Comparison of ENCODE assay signal across 8 cellular contexts in genomic region chr1:177181280-177181630, GRCh38. TPM values are rescaled to one million over a fixed set of nuclear protein-coding genes. Genes with fewer than 3 reads are reported as not detected.
A peak's percentile ranks its signal among the peaks of the same experiment; 100 is the strongest.
DNase-seq lines count a peak whose midpoint lies in the region; ATAC-seq and TF ChIP-seq lines count a peak whose summit lies in the region.

No MANE protein-coding gene starts in this region.

- no peaks in the 10 kb centered on the region for H3K36me3 ChIP-seq in CD8-positive, alpha-beta T cell (ENCODE audit: insufficient read depth, low read length)
- no peaks in the 10 kb centered on the region for H3K36me3 ChIP-seq in mesodermal cell (ENCODE audit: control insufficient read depth, insufficient read depth, low read length)

- 5 to 7% methylated on average over 3 to 4 of the region's 13 CpGs for WGBS in mesodermal cell (ENCODE audit: insufficient coverage in 2 of 2), 2 experiments

- H3K27ac ChIP-seq in CD8-positive, alpha-beta T cell (ENCODE audit: low read depth, low read length), result no peak overlapping the region
- H3K27ac ChIP-seq in mesodermal cell (ENCODE audit: low read depth, low read length, severe bottlenecking), result no peak overlapping the region

- H3K4me1 Mint-ChIP-seq in CD8-positive, alpha-beta T cell (ENCODE audit: low read depth), result peaks cover 11% of the 10 kb centered on the region

- no peak overlapping the region for H3K4me3 ChIP-seq in CD8-positive, alpha-beta T cell (ENCODE audit: low read depth, low read length)
- H3K4me3 ChIP-seq in astrocyte of the spinal cord (ENCODE audit: low read depth, low read length), result peak overlapping the region; percentile 17
- peak overlapping the region; percentile 16 for H3K4me3 ChIP-seq in mesodermal cell (ENCODE audit: extremely low read depth, insufficient read depth, low read length, poor library complexity, severe bottlenecking)

- POLR2A ChIA-PET in CD8-positive, alpha-beta T cell (lab: Charles Lee), result no interaction called here
- POLR2A ChIA-PET in HEK293T (lab: Yijun Ruan, JAX), result no interaction called here

- peaks cover 6% of the 10 kb centered on the region for H3K9me3 Mint-ChIP-seq in CD8-positive, alpha-beta T cell

- DNase-seq in CD8-positive, alpha-beta T cell, result no peak
- DNase-seq in HEK293T (ENCODE audit: extremely low spot score) (peak; percentile 14), astrocyte of the spinal cord (ENCODE audit: low read depth, low spot score) (no peak), NCI-H446 (lab: John Stamatoyannopoulos, UW) (no peak), DMS114 treated with DMSO at 0.1 percent for 48 hours (lab: John Stamatoyannopoulos, UW; ENCODE audit: unreplicated experiment) (no peak)
- no peak for DNase-seq in stimulated activated CD8-positive, alpha-beta memory T cell treated with anti-CD3 and anti-CD28 coated beads, Interleukin-4, amount 100 ng/mL, for 48 hours

- no peak overlapping the region for H3K27ac Mint-ChIP-seq in CD8-positive, alpha-beta T cell

- peaks cover 23% of the 10 kb centered on the region for H3K27me3 Mint-ChIP-seq in CD8-positive, alpha-beta T cell (ENCODE audit: low read depth)

- H3K4me3 Mint-ChIP-seq in CD8-positive, alpha-beta T cell, result peak overlapping the region; percentile 33

- TF ChIP-seq CTCF in CD8-positive, alpha-beta T cell (IDR thresholded peaks at IDR 0.05), result peak; percentile 3
- no peak for TF ChIP-seq CTCF in astrocyte of the spinal cord (IDR thresholded peaks at IDR 0.05; ENCODE audit: low read depth, low read length)

- H3K4me1 ChIP-seq in CD8-positive, alpha-beta T cell (ENCODE audit: insufficient read depth, low read length), result no peaks in the 10 kb centered on the region
- H3K4me1 ChIP-seq in mesodermal cell (ENCODE audit: control insufficient read depth, insufficient read depth, low read length, poor library complexity, severe bottlenecking), result no peaks in the 10 kb centered on the region

- CTCF ChIA-PET in CD8-positive, alpha-beta T cell (lab: Charles Lee), result no interaction called here
- CTCF ChIA-PET in HEK293T (lab: Yijun Ruan, JAX), result interaction anchor here (0.6 to 2.1 kb wide), 8 partner anchors 10 to 283 kb away, joined by 3 to 9 read pairs (median 6); partner anchors contain the start of gene BRINP2

- in situ Hi-C loops in astrocyte of the spinal cord (cut with HindIII; ENCODE audit: low sequenced_read_pairs), result no loop called here

- H3K27me3 ChIP-seq in CD8-positive, alpha-beta T cell (ENCODE audit: insufficient read depth, low read length), result no peaks in the 10 kb centered on the region

- H3K36me3 Mint-ChIP-seq in CD8-positive, alpha-beta T cell, result no peaks in the 10 kb centered on the region

- no peaks in the 10 kb centered on the region for H3K9me3 ChIP-seq in CD8-positive, alpha-beta T cell (ENCODE audit: low read length)
- H3K9me3 ChIP-seq in mesodermal cell (ENCODE audit: control insufficient read depth, low read length), result no peaks in the 10 kb centered on the region

- ATAC-seq in CD8-positive, alpha-beta T cell, result no peak
- ATAC-seq in GM18520 (IDR thresholded peaks at IDR 0.05; ENCODE audit: unreplicated experiment), result no peak

- intact Hi-C loops in CD8-positive, alpha-beta T cell (cut with DNase I, micrococcal nuclease), result no loop called here

TF ChIP-seq in HEK293T, 16 proteins besides CTCF, POLR2A, EP300 and RAD21:
- TF ChIP-seq CTBP1 (IDR thresholded peaks at IDR 0.05; ENCODE audit: borderline replicate concordance), result no peak
- TF ChIP-seq FOXK2 (IDR thresholded peaks at IDR 0.05), result no peak
- no peak for TF ChIP-seq SP1 (IDR thresholded peaks at IDR 0.05)
- no peak for TF ChIP-seq FOXM1 (IDR thresholded peaks at IDR 0.05; ENCODE audit: borderline replicate concordance)
- TF ChIP-seq HDGF (IDR thresholded peaks at IDR 0.05; ENCODE audit: borderline replicate concordance), result no peak
- TF ChIP-seq ELF4 (IDR thresholded peaks at IDR 0.05), result no peak
- TF ChIP-seq BHLHE40 (IDR thresholded peaks at IDR 0.05; ENCODE audit: borderline replicate concordance), result no peak
- TF ChIP-seq ARNT (IDR thresholded peaks at IDR 0.05), result no peak
- no peak for TF ChIP-seq FOXA1 (IDR thresholded peaks at IDR 0.05)
- TF ChIP-seq LEF1 (IDR thresholded peaks at IDR 0.05; ENCODE audit: borderline replicate concordance), result no peak
- TF ChIP-seq NFRKB (IDR thresholded peaks at IDR 0.05), result no peak
- TF ChIP-seq PKNOX1 (IDR thresholded peaks at IDR 0.05), result no peak
- no peak for TF ChIP-seq SUZ12 (IDR thresholded peaks at IDR 0.05)
TF ChIP-seq in HEK293T: peak in this region for 0.

RNA-seq across cellular contexts. Expression of gene BRINP2, which starts 10.5 kb away (rescaled TPM):
- total RNA-seq in CD8-positive, alpha-beta T cell, result not detected
- 0.07 TPM for polyA plus RNA-seq in mesodermal cell (2013, experiment 1 of 2)
- not detected for polyA plus RNA-seq in mesodermal cell (2013, experiment 2 of 2)

RNA-seq across cellular contexts. Expression of gene ASTN1, which starts 16.7 kb away (rescaled TPM):
- total RNA-seq in CD8-positive, alpha-beta T cell, result not detected
- 1.4 TPM for polyA plus RNA-seq in mesodermal cell (2013, experiment 1 of 2)
- polyA plus RNA-seq in mesodermal cell (2013, experiment 2 of 2), result 0.91 TPM
